8 cellular contexts compared by ENCODE assay signal in the genomic region with DNA sequence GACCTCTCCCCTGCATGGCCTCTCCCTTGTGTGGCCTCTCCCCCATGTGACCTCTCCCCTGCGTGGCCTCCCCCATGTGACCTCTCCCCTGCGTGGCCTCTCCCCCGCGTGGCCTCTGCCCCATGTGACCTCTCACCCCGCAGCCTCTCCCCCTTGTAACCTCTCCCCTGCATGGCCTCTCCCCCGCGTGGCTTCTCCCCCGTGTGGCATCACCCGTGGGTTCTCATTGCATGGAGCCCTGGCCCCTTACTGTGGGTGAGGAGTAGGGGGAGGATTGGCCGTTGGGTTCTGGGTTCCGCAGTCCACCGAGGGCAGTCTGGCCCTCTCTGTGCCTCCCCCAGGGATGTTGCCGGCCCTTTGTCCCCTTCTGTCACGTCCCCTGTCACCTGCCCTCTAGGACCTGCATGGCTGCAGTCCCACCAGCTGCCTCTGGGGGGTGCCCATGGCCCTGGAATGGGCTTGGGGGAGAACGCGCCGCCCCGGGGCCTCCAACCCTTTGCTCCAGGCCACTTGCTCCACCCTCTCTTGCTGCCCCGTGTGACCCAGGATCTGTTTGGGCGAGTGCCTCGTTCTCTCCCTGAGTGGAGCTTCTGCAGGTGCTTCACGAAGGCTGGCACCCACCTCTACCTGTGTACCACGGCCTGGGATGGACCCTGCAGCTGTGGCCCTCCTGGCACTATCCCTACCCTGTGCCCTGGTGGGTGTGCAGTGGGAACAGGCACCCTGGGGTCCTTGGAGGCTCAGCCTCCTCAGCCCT. TPM values are rescaled to one million over a fixed set of nuclear protein-coding genes. Genes with fewer than 3 reads are reported as not detected.
DNase-seq lines count a peak whose midpoint lies in the region; ATAC-seq and TF ChIP-seq lines count a peak whose summit lies in the region.

No MANE protein-coding gene starts in this region.

- H3K9me3 Mint-ChIP-seq in activated T-cell treated with anti-CD3 and anti-CD28 coated beads, Interleukin-2, amount 50 U/mL, for 24 hours = no peaks in the 10 kb centered on the region
- no peaks in the 10 kb centered on the region for H3K9me3 Mint-ChIP-seq in nephron

- 15 to 16% methylated on average over 10 to 14 of the region's 23 CpGs for WGBS in esophagus squamous epithelium, 2 donors

- H3K36me3 ChIP-seq in BJ (ENCODE audit: control insufficient read depth, insufficient read depth, low read length) (no peaks in the 10 kb centered on the region), esophagus squamous epithelium (peaks cover 0 to 9% (median 0%) of the 10 kb centered on the region in 3 donors)

- TF ChIP-seq POLR2A in esophagus squamous epithelium (IDR thresholded peaks at IDR 0.05) = no peak

- H3K27me3 ChIP-seq in BJ (ENCODE audit: control insufficient read depth, insufficient read depth, low read length) (0 out of 2 replicates have a peak, but pooled peaks cover 1% of the 10 kb centered on the region), esophagus squamous epithelium (no peaks in the 10 kb centered on the region)

- H3K4me3 ChIP-seq in BJ (ENCODE audit: low read depth, low read length) (no peak overlapping the region), esophagus squamous epithelium (peak overlapping the region; percentile 19 to 61 (median 27))

- peak; percentile 81 for ATAC-seq in GM19351 (IDR thresholded peaks at IDR 0.05; ENCODE audit: unreplicated experiment)

- peak; percentile 96 for TF ChIP-seq RAD21 in Ishikawa (IDR thresholded peaks at IDR 0.05; ENCODE audit: low read depth)

- TF ChIP-seq CTCF in BJ (IDR thresholded peaks at IDR 0.05; ENCODE audit: insufficient read depth, low read depth, low read length) = peak; percentile 97
- TF ChIP-seq CTCF in esophagus squamous epithelium (IDR thresholded peaks at IDR 0.05) = peak; percentile 86 to 98 (median 95)
- TF ChIP-seq CTCF in nephron (IDR thresholded peaks at IDR 0.05; ENCODE audit: unreplicated experiment in 3 of 3) = peak; percentile 89 to 92 (median 89)

- DNase-seq in BJ (ENCODE audit: low read depth) (no peak), OCI-M2 (lab: John Stamatoyannopoulos, UW; ENCODE audit: unreplicated experiment) (peak; percentile 98), esophagus squamous epithelium (lab: John Stamatoyannopoulos, UW) (no peak)
- peak; percentile 95 for DNase-seq in activated T-cell treated with anti-CD3 and anti-CD28 coated beads, Interleukin-2, amount 50 U/mL, for 24 hours
- DNase-seq in stimulated activated naive CD4-positive, alpha-beta T cell (lab: John Stamatoyannopoulos, UW) = peak; percentile 56 to 88 (median 82)

- H3K27me3 Mint-ChIP-seq in activated T-cell treated with anti-CD3 and anti-CD28 coated beads, Interleukin-2, amount 50 U/mL, for 24 hours = no peaks in the 10 kb centered on the region
- H3K27me3 Mint-ChIP-seq in nephron (ENCODE audit: low read depth) = no peaks in the 10 kb centered on the region

- H3K9me3 ChIP-seq in esophagus squamous epithelium = no peaks in the 10 kb centered on the region

- peaks cover 8% of the 10 kb centered on the region for H3K4me1 Mint-ChIP-seq in activated T-cell treated with anti-CD3 and anti-CD28 coated beads, Interleukin-2, amount 50 U/mL, for 24 hours (ENCODE audit: low read depth)
- peaks cover 4% of the 10 kb centered on the region for H3K4me1 Mint-ChIP-seq in nephron

- H3K36me3 Mint-ChIP-seq in activated T-cell treated with anti-CD3 and anti-CD28 coated beads, Interleukin-2, amount 50 U/mL, for 24 hours (ENCODE audit: low read depth) = peaks cover 25% of the 10 kb centered on the region
- H3K36me3 Mint-ChIP-seq in nephron (ENCODE audit: low read depth) = peaks cover 6% of the 10 kb centered on the region

- TF ChIP-seq EP300 in Ishikawa (IDR thresholded peaks at IDR 0.05; ENCODE audit: borderline replicate concordance) = no peak

- POLR2A ChIA-PET in BJ (lab: Charles Lee) = no interaction called here

- intact Hi-C loops in esophagus squamous epithelium (cut with DNase I) = no loop called here

- H3K27ac Mint-ChIP-seq in activated T-cell treated with anti-CD3 and anti-CD28 coated beads, Interleukin-2, amount 50 U/mL, for 24 hours = peak overlapping the region; percentile 22
- H3K27ac Mint-ChIP-seq in nephron = no peak overlapping the region

- peaks cover 46 to 73% (median 54%) of the 10 kb centered on the region in 3 donors for H3K4me1 ChIP-seq in esophagus squamous epithelium

- H3K4me3 Mint-ChIP-seq in activated T-cell treated with anti-CD3 and anti-CD28 coated beads, Interleukin-2, amount 50 U/mL, for 24 hours = no peak overlapping the region
- H3K4me3 Mint-ChIP-seq in nephron = no peak overlapping the region

- H3K27ac ChIP-seq in esophagus squamous epithelium = peak overlapping the region; percentile 77 to 85 (median 80)

- CTCF ChIA-PET in BJ (lab: Yijun Ruan, JAX) = interaction anchor here (0.7 to 1.8 kb wide), 20 partner anchors 8 to 487 kb away, joined by 3 to 10 read pairs (median 4); no protein-coding TSS in a partner anchor

TF ChIP-seq in Ishikawa, 13 proteins besides CTCF, POLR2A, EP300 and RAD21:
- no peak for TF ChIP-seq TEAD4 (IDR thresholded peaks at IDR 0.05)
- no peak for TF ChIP-seq CEBPB (IDR thresholded peaks at IDR 0.05)
- TF ChIP-seq NFIC (IDR thresholded peaks at IDR 0.05) = no peak
- TF ChIP-seq EGR1 (IDR thresholded peaks at IDR 0.05) = no peak
- TF ChIP-seq TCF12 (IDR thresholded peaks at IDR 0.05; ENCODE audit: low read depth) = no peak
- no peak for TF ChIP-seq ZBTB7A (IDR thresholded peaks at IDR 0.05; ENCODE audit: low read depth)
- TF ChIP-seq REST (IDR thresholded peaks at IDR 0.05; ENCODE audit: low read depth) = no peak
- TF ChIP-seq, protein P1, sequence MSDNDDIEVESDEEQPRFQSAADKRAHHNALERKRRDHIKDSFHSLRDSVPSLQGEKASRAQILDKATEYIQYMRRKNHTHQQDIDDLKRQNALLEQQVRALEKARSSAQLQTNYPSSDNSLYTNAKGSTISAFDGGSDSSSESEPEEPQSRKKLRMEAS (IDR thresholded peaks at IDR 0.05) = no peak
- no peak for TF ChIP-seq FOXM1 (IDR thresholded peaks at IDR 0.05; ENCODE audit: borderline replicate concordance, low read depth)
- TF ChIP-seq USF1 (IDR thresholded peaks at IDR 0.05) = no peak
- TF ChIP-seq CREB1 (IDR thresholded peaks at IDR 0.05; ENCODE audit: low read depth) = no peak
- TF ChIP-seq YY1 (IDR thresholded peaks at IDR 0.05; ENCODE audit: low read depth) = no peak
- TF ChIP-seq TAF1 (IDR thresholded peaks at IDR 0.05; ENCODE audit: low read depth) = no peak

RNA-seq across cellular contexts. Expression of gene RRP1, which starts 21.3 kb away (rescaled TPM):
- 7.3 and 14.4 TPM in 2 replicates for polyA plus RNA-seq in BJ (2011; rRNA removed)
- 4.0 and 5.5 TPM in 2 replicates for polyA minus RNA-seq in BJ (2011; rRNA and poly(A)+ RNA removed)
- total RNA-seq in esophagus squamous epithelium = 10 to 100 TPM; 22.5 to 37.2 (median 30.4) TPM

RNA-seq across cellular contexts. Expression of gene CSTB, which starts 34.6 kb away (rescaled TPM):
- 58.2 and 66.5 TPM in 2 replicates for polyA plus RNA-seq in BJ (2011; rRNA removed)
- 14.7 and 17.3 TPM in 2 replicates for polyA minus RNA-seq in BJ (2011; rRNA and poly(A)+ RNA removed)
- 100 to 1,000 TPM; 375 to 700 (median 481) TPM for total RNA-seq in esophagus squamous epithelium

RNA-seq across cellular contexts. Expression of gene AGPAT3, which starts 54.3 kb away (rescaled TPM):
- polyA plus RNA-seq in BJ (2011; rRNA removed) = 39.7 and 68.5 TPM in 2 replicates
- polyA minus RNA-seq in BJ (2011; rRNA and poly(A)+ RNA removed) = 47.0 and 50.1 TPM in 2 replicates
- total RNA-seq in esophagus squamous epithelium = 10 to 100 TPM; 31.7 to 35.7 (median 33.0) TPM

Comparison
In these comparisons a context has a peak if more than half of its experiments do, and no peak if none do; other contexts are left out.
1. DNase-seq: peak in OCI-M2 (single experiment), activated T-cell treated with anti-CD3 and anti-CD28 coated beads, Interleukin-2, amount 50 U/mL, for 24 hours (single experiment) and stimulated activated naive CD4-positive, alpha-beta T cell (6 of 6); none in BJ (single experiment) and esophagus squamous epithelium (single experiment).
2. Peak in every context shown above with its lines, with median percentiles within 50 percentile points of each other: CTCF ChIP-seq.